ENCODE assay signal across 14 cellular contexts in genomic region chr2:217370391-217370790, GRCh38.
A peak's percentile ranks its signal among the peaks of the same experiment; 100 is the strongest.
DNase-seq lines count a peak whose midpoint lies in the region; ATAC-seq and TF ChIP-seq lines count a peak whose summit lies in the region.
"Had no signal": no experiment of that assay in that cellular context is flagged by ENCODE, and none has a peak within 500 bp of the region (broad histone marks: within the 10 kb centered on the region; RNA-seq: fewer than 3 reads in every experiment).

No MANE protein-coding gene starts in this region.

- H3K27me3 ChIP-seq in lower lobe of right lung (ENCODE audit: low read depth) = no peaks in the 10 kb centered on the region
- H3K27me3 ChIP-seq: ovary had no signal

- TF ChIP-seq CTCF in epithelial cell of esophagus (IDR thresholded peaks at IDR 0.05; ENCODE audit: insufficient read depth, low read depth, low read length, missing control alignments) = peak; percentile 52
- TF ChIP-seq CTCF in lower lobe of right lung (IDR thresholded peaks at IDR 0.05) = no peak

- no peaks in the 10 kb centered on the region for H3K36me3 ChIP-seq in lower lobe of right lung
- H3K36me3 ChIP-seq: ovary had no signal

- DNase-seq in activated naive CD4-positive, alpha-beta T cell treated with anti-CD3 and anti-CD28 coated beads, Interleukin-2, amount 50 U/mL, for 72 hours (ENCODE audit: low spot score in 2 of 2) = no peak
- DNase-seq in activated naive CD4-positive, alpha-beta T cell treated with anti-CD3 and anti-CD28 coated beads, Interleukin-2, amount 50 U/mL, for 16 hours = no peak
- DNase-seq in OCI-M1 (lab: John Stamatoyannopoulos, UW) (peak; percentile 17), epithelial cell of esophagus (ENCODE audit: low read depth) (peak; percentile 98), lower lobe of right lung (no peak), cerebellar nuclear complex (lab: John Stamatoyannopoulos, UW) (no peak), NCI-H748 treated with DMSO at 0.1 percent for 48 hours (lab: John Stamatoyannopoulos, UW) (no peak)
- DNase-seq in stimulated activated CD8-positive, alpha-beta memory T cell treated with anti-CD3 and anti-CD28 coated beads, Interleukin-7, amount 100 ng/mL, for 48 hours (ENCODE audit: extremely low read depth in 1 of 2, low read depth in 1 of 2) = peak; percentile 0 to 27
- DNase-seq: C1 segment of cervical spinal cord, KBM-7, left colon, NCI-H526 treated with DMSO at 0.1 percent for 48 hours, ovary had no signal

- H3K27ac Mint-ChIP-seq in activated naive CD4-positive, alpha-beta T cell treated with anti-CD3 and anti-CD28 coated beads, Interleukin-2, amount 50 U/mL, for 72 hours = no peak overlapping the region
- H3K27ac Mint-ChIP-seq: activated naive CD8-positive, alpha-beta T cell had no signal

- no peak overlapping the region for H3K27ac ChIP-seq in lower lobe of right lung

- no peak overlapping the region for H3K4me3 ChIP-seq in epithelial cell of esophagus (ENCODE audit: low read length)
- H3K4me3 ChIP-seq in lower lobe of right lung = no peak overlapping the region
- H3K4me3 ChIP-seq: ovary had no signal

- no peaks in the 10 kb centered on the region for H3K4me1 ChIP-seq in lower lobe of right lung

- H3K9me3 ChIP-seq in lower lobe of right lung = no peaks in the 10 kb centered on the region
- H3K9me3 ChIP-seq: ovary had no signal

- peak; percentile 71 to 92 for ATAC-seq in activated naive CD4-positive, alpha-beta T cell treated with anti-CD3 and anti-CD28 coated beads, Interleukin-2, amount 50 U/mL, for 72 hours
- no peak for ATAC-seq in lower lobe of right lung
- ATAC-seq: left colon had no signal

- intact Hi-C loops in lower lobe of right lung (cut with DNase I) = no loop called here

- no peaks in the 10 kb centered on the region for H3K9me3 Mint-ChIP-seq in activated naive CD4-positive, alpha-beta T cell treated with anti-CD3 and anti-CD28 coated beads, Interleukin-2, amount 50 U/mL, for 72 hours

- no peaks in the 10 kb centered on the region for H3K36me3 Mint-ChIP-seq in activated naive CD4-positive, alpha-beta T cell treated with anti-CD3 and anti-CD28 coated beads, Interleukin-2, amount 50 U/mL, for 72 hours

Comparison
In these comparisons a context has a peak if more than half of its experiments do, and no peak if none do; other contexts are left out.
1. ATAC-seq: peak in activated naive CD4-positive, alpha-beta T cell treated with anti-CD3 and anti-CD28 coated beads, Interleukin-2, amount 50 U/mL, for 72 hours (2 of 2); none in lower lobe of right lung (0 of 2).
2. DNase-seq: peak in OCI-M1 (single experiment), epithelial cell of esophagus (single experiment) and stimulated activated CD8-positive, alpha-beta memory T cell treated with anti-CD3 and anti-CD28 coated beads, Interleukin-7, amount 100 ng/mL, for 48 hours (2 of 2); none in activated naive CD4-positive, alpha-beta T cell treated with anti-CD3 and anti-CD28 coated beads, Interleukin-2, amount 50 U/mL, for 72 hours (0 of 2), activated naive CD4-positive, alpha-beta T cell treated with anti-CD3 and anti-CD28 coated beads, Interleukin-2, amount 50 U/mL, for 16 hours (single experiment), lower lobe of right lung (single experiment), cerebellar nuclear complex (0 of 2) and NCI-H748 treated with DMSO at 0.1 percent for 48 hours (single experiment).